ENCODE assay signal across 21 cellular contexts in the genomic region with DNA sequence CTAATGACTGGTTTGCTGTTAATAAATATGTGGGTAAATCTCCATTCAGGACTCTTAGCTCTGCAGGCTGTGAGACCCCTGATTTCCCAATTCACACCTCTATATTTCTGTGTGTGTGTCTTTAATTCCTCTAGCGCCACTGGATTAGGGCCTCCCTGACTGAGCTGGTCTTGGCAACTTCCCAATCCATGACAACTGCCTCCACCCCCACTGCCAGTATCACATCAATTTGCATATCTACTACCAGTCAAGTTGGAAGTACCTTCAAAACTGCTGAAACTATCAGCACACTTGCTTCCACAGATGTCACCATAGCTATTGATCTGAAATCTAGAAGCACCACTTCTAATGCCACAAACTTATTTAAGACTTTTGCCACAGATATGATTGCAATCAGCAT. TPM values are rescaled to one million over a fixed set of nuclear protein-coding genes. Genes with fewer than 3 reads are reported as not detected.
A peak's percentile ranks its signal among the peaks of the same experiment; 100 is the strongest.
DNase-seq lines count a peak whose midpoint lies in the region; FAIRE-seq and TF ChIP-seq lines count a peak whose summit lies in the region.
"Had no signal": no experiment of that assay in that cellular context is flagged by ENCODE, and none has a peak within 500 bp of the region (broad histone marks: within the 10 kb centered on the region; RNA-seq: fewer than 3 reads in every experiment).

No MANE protein-coding gene starts in this region.

- H3K4me1 ChIP-seq in breast epithelium: no peaks in the 10 kb centered on the region
- H3K4me1 ChIP-seq: BE2C, Caco-2 had no signal

- no peaks in the 10 kb centered on the region for H3K27me3 Mint-ChIP-seq in MCF 10A (ENCODE audit: insufficient read depth, unreplicated experiment)
- no peaks in the 10 kb centered on the region for H3K27me3 Mint-ChIP-seq in nephron progenitor cell (ENCODE audit: low read depth, poor library complexity)
- H3K27me3 Mint-ChIP-seq: CD8-positive, alpha-beta memory T cell had no signal

- H3K27me3 ChIP-seq in breast epithelium: no peaks in the 10 kb centered on the region
- no peaks in the 10 kb centered on the region for H3K27me3 ChIP-seq in bronchial epithelial cell (ENCODE audit: control insufficient read depth, insufficient read depth, low read length)
- H3K27me3 ChIP-seq: BE2C had no signal

- H3K27ac Mint-ChIP-seq in MCF 10A (ENCODE audit: low read depth, unreplicated experiment): no peak overlapping the region
- no peak overlapping the region for H3K27ac Mint-ChIP-seq in nephron progenitor cell
- H3K27ac Mint-ChIP-seq: CD4-positive, CD25-positive, alpha-beta regulatory T cell; CD8-positive, alpha-beta memory T cell; GM23338 had no signal

- H3K9me3 ChIP-seq in breast epithelium: peaks cover 0 to 6% of the 10 kb centered on the region in 2 donors
- H3K9me3 ChIP-seq: BE2C, Caco-2 had no signal

- peak; percentile 45 for DNase-seq in MCF 10A (ENCODE audit: unreplicated experiment)
- no peak for DNase-seq in breast epithelium (ENCODE audit: low spot score in 2 of 2)
- peak; percentile 8 for DNase-seq in NCI-H526 treated with DMSO at 0.1 percent for 48 hours (lab: John Stamatoyannopoulos, UW)
- DNase-seq in bronchial epithelial cell (ENCODE audit: low read depth): peak; percentile 8
- DNase-seq in nephron progenitor cell: no peak
- DNase-seq in NCI-H2081 treated with DMSO at 0.1 percent for 48 hours (lab: John Stamatoyannopoulos, UW): no peak
- DNase-seq in SW480 (ENCODE audit: low spot score): no peak
- DNase-seq: 8988T; BE2C; C1 segment of cervical spinal cord; Caco-2; CD4-positive, CD25-positive, alpha-beta regulatory T cell; CD8-positive, alpha-beta memory T cell; HCEC 1CT had no signal

- H3K4me3 Mint-ChIP-seq in MCF 10A (ENCODE audit: unreplicated experiment) (no peak overlapping the region), nephron progenitor cell (no peak overlapping the region)
- H3K4me3 Mint-ChIP-seq: CD4-positive, CD25-positive, alpha-beta regulatory T cell; CD8-positive, alpha-beta memory T cell; GM23338 had no signal

- POLR2A ChIA-PET in MCF 10A (lab: Yijun Ruan, JAX): no interaction called here

- no peaks in the 10 kb centered on the region for H3K36me3 ChIP-seq in breast epithelium
- no peaks in the 10 kb centered on the region for H3K36me3 ChIP-seq in bronchial epithelial cell (ENCODE audit: control insufficient read depth, insufficient read depth, low read length)
- H3K36me3 ChIP-seq: BE2C had no signal

- TF ChIP-seq CTCF in MCF 10A (IDR thresholded peaks at IDR 0.05; ENCODE audit: unreplicated experiment) (no peak), breast epithelium (IDR thresholded peaks at IDR 0.05) (no peak), bronchial epithelial cell (IDR thresholded peaks at IDR 0.05; ENCODE audit: insufficient read depth, low read length, severe bottlenecking) (no peak), nephron progenitor cell (IDR thresholded peaks at IDR 0.05) (no peak)

- H3K36me3 Mint-ChIP-seq in MCF 10A (ENCODE audit: insufficient read depth, unreplicated experiment): no peaks in the 10 kb centered on the region
- no peaks in the 10 kb centered on the region for H3K36me3 Mint-ChIP-seq in nephron progenitor cell (ENCODE audit: low read depth)
- H3K36me3 Mint-ChIP-seq: CD4-positive, CD25-positive, alpha-beta regulatory T cell; CD8-positive, alpha-beta memory T cell had no signal

- peaks cover 4% of the 10 kb centered on the region for H3K4me1 Mint-ChIP-seq in MCF 10A (ENCODE audit: insufficient read depth, unreplicated experiment)
- no peaks in the 10 kb centered on the region for H3K4me1 Mint-ChIP-seq in nephron progenitor cell
- H3K4me1 Mint-ChIP-seq: CD4-positive, CD25-positive, alpha-beta regulatory T cell; CD8-positive, alpha-beta memory T cell; GM23338 had no signal

- no peak for TF ChIP-seq POLR2A in breast epithelium (IDR thresholded peaks at IDR 0.05)

- intact Hi-C loops in MCF 10A (cut with micrococcal nuclease): no loop called here
- intact Hi-C loops in breast epithelium (cut with DNase I; ENCODE audit: low total_unique reads): no loop called here

- peaks cover 6% of the 10 kb centered on the region for H3K9me3 Mint-ChIP-seq in MCF 10A (ENCODE audit: unreplicated experiment)
- H3K9me3 Mint-ChIP-seq in nephron progenitor cell: peaks cover 20% of the 10 kb centered on the region

- FAIRE-seq in bronchial epithelial cell (lab: Jason Lieb, UNC): no peak
- FAIRE-seq: D721Med, G401.6, GM12891, H54 had no signal

- CTCF ChIA-PET in MCF 10A (lab: Yijun Ruan, JAX): no interaction called here

- H3K4me3 ChIP-seq in breast epithelium (no peak overlapping the region), bronchial epithelial cell (ENCODE audit: low read depth, low read length) (no peak overlapping the region)
- H3K4me3 ChIP-seq: GM23338 had no signal

- H3K27ac ChIP-seq in breast epithelium: no peak overlapping the region
- H3K27ac ChIP-seq: HL-60 had no signal

- BruUV-seq in MCF 10A (replicated peaks; lab: Mats Ljungman, UMichigan): no TSS peak

RNA-seq across cellular contexts. Expression of gene OPRPN, which starts 27.6 kb away (rescaled TPM):
- total RNA-seq in MCF 10A (2022) (not detected in 2 replicates), breast epithelium (1 to 10 TPM in 1 of 3 donors, not detected in 2; 1.0 TPM), bronchial epithelial cell (not detected in 2 replicates)
- total RNA-seq: Caco-2; CD4-positive, CD25-positive, alpha-beta regulatory T cell; CD8-positive, alpha-beta memory T cell; GM23338; HT1080 had no signal

RNA-seq across cellular contexts. Expression of gene SMR3B, which starts 42.4 kb away (rescaled TPM):
- total RNA-seq in MCF 10A (2022) (not detected in 2 replicates), breast epithelium (not detected), bronchial epithelial cell (not detected in 2 replicates)
- total RNA-seq: Caco-2; CD4-positive, CD25-positive, alpha-beta regulatory T cell; CD8-positive, alpha-beta memory T cell; GM23338; HT1080 had no signal

RNA-seq across cellular contexts. Expression of gene MUC7, which starts 46.7 kb away (rescaled TPM):
- total RNA-seq in MCF 10A (2022) (not detected in 2 replicates), breast epithelium (not detected), bronchial epithelial cell (not detected in 2 replicates)
- total RNA-seq: Caco-2; CD4-positive, CD25-positive, alpha-beta regulatory T cell; CD8-positive, alpha-beta memory T cell; GM23338; HT1080 had no signal

Comparison
In these comparisons a context has a peak if more than half of its experiments do, and no peak if none do; other contexts are left out.
1. DNase-seq: peak in MCF 10A (single experiment), NCI-H526 treated with DMSO at 0.1 percent for 48 hours (single experiment) and bronchial epithelial cell (single experiment); none in breast epithelium (0 of 2), nephron progenitor cell (single experiment), NCI-H2081 treated with DMSO at 0.1 percent for 48 hours (single experiment) and SW480 (single experiment).